33 cellular contexts compared by ENCODE assay signal in the genomic region with DNA sequence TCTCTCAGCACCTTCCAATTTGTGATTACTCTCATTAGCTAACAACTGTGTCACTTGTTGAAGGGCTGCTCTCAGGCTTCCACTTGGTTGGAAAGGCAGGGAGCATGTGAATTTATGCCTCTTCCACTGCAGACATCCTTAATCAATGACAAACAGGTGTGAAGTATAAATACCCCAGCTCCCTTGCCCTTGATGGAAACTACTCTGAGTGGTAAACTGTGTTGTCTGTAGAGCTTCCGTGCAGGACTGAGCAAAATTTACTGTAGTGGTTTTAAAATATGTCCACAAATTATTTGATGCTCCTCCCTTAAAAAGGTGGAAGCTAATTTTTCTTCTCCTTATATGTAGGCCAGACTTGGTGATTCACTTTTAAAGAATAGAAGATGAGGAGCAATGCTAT.
DNase-seq lines count a peak whose midpoint lies in the region; TF ChIP-seq lines count a peak whose summit lies in the region.
"Had no signal": no experiment of that assay in that cellular context is flagged by ENCODE, and none has a peak within 500 bp of the region (broad histone marks: within the 10 kb centered on the region; RNA-seq: fewer than 3 reads in every experiment).

No MANE protein-coding gene starts in this region.

- H2BK120ac ChIP-seq in neuronal stem cell (ENCODE audit: low read depth, low read length) = no peak overlapping the region

- H3K14ac ChIP-seq in neuronal stem cell (ENCODE audit: low read length) = no peak overlapping the region

- H3K79me1 ChIP-seq in neuronal stem cell (ENCODE audit: low read depth, low read length) = no peaks in the 10 kb centered on the region

- H3K27ac ChIP-seq in HEK293 (ENCODE audit: extremely low read depth, low read depth, low read length) (no peak overlapping the region), neuronal stem cell (replicated peaks; ENCODE audit: low read length) (no peak overlapping the region)
- H3K27ac ChIP-seq: 22Rv1; A549; BLaER1; BLaER1 treated with 17β-estradiol and CSF1 and Interleukin-3, amounts not matched to agents 10 nM and 100 nM; C4-2B had no signal

- no peak overlapping the region for H2BK12ac ChIP-seq in neuronal stem cell (ENCODE audit: low read length)

- no peak overlapping the region for H3K4me2 ChIP-seq in neuronal stem cell (ENCODE audit: insufficient read depth, low read length, poor library complexity, severe bottlenecking)
- H3K4me2 ChIP-seq: A549; BLaER1; BLaER1 treated with 17β-estradiol and CSF1 and Interleukin-3, amounts not matched to agents 10 nM and 100 nM had no signal

- H3K27ac Mint-ChIP-seq in nephron = peak overlapping the region in 2 of 3 experiments; percentile 21 to 66
- H3K27ac Mint-ChIP-seq: B cell; CD14-positive monocyte; CD4-positive, alpha-beta memory T cell; CD4-positive, alpha-beta T cell; CD4-positive, CD25-positive, alpha-beta regulatory T cell; CD8-positive, alpha-beta memory T cell; CD8-positive, alpha-beta T cell had no signal

- no peak overlapping the region for H2AFZ ChIP-seq in neuronal stem cell (ENCODE audit: low read length)

- DNase-seq in myocyte (ENCODE audit: low read depth) (peak; percentile 5), NCI-H1092 treated with DMSO at 0.1 percent for 48 hours (lab: John Stamatoyannopoulos, UW) (no peak), neuronal stem cell (ENCODE audit: low spot score) (no peak), NK-92 (lab: John Stamatoyannopoulos, UW; ENCODE audit: unreplicated experiment) (no peak)
- DNase-seq: 8988T; ACHN; AML-193; BE2C; C1 segment of cervical spinal cord; Caco-2; Calu3; CD4-positive, alpha-beta memory T cell; CD4-positive, alpha-beta T cell; CD4-positive, CD25-positive, alpha-beta regulatory T cell; CD8-positive, alpha-beta memory T cell; CD8-positive, alpha-beta T cell; COR-L47; DMS 273 treated with DMSO at 0.1 percent for 48 hours; DMS153; DMS53; DMS79; DMS79 treated with DMSO at 0.1 percent for 48 hours; DND-41; EL had no signal

- H3K9me3 ChIP-seq in HEK293 (ENCODE audit: control insufficient read depth, insufficient read depth, low read depth, low read length) = no peaks in the 10 kb centered on the region
- no peaks in the 10 kb centered on the region for H3K9me3 ChIP-seq in neuronal stem cell (replicated peaks in 1 of 2; ENCODE audit: control insufficient read depth in 2 of 2, insufficient read depth in 1 of 2, low read depth in 1 of 2, low read length in 2 of 2)
- H3K9me3 ChIP-seq: A549; BE2C; BLaER1; BLaER1 treated with 17β-estradiol and CSF1 and Interleukin-3, amounts not matched to agents 10 nM and 100 nM; Caco-2 had no signal

- H3K4ac ChIP-seq in neuronal stem cell (ENCODE audit: low read length) = no peak overlapping the region

- H3K36me3 ChIP-seq in HEK293 (ENCODE audit: control insufficient read depth in 2 of 2, insufficient read depth in 1 of 2, low read length in 2 of 2) (no peaks in the 10 kb centered on the region), neuronal stem cell (replicated peaks in 1 of 2; ENCODE audit: control insufficient read depth in 2 of 2, insufficient read depth in 2 of 2, low read length in 2 of 2) (no peaks in the 10 kb centered on the region)
- H3K36me3 ChIP-seq: BE2C; BLaER1; BLaER1 treated with 17β-estradiol and CSF1 and Interleukin-3, amounts not matched to agents 10 nM and 100 nM had no signal

- no peak overlapping the region for H2BK15ac ChIP-seq in neuronal stem cell (ENCODE audit: low read length)

- no peak overlapping the region for H2AK5ac ChIP-seq in neuronal stem cell (ENCODE audit: low read depth, low read length)

- H4K91ac ChIP-seq in neuronal stem cell (ENCODE audit: low read depth, low read length, poor library complexity) = no peak overlapping the region

- no peaks in the 10 kb centered on the region for H3K27me3 Mint-ChIP-seq in nephron (ENCODE audit: low read depth)
- H3K27me3 Mint-ChIP-seq: CD4-positive, alpha-beta T cell; CD4-positive, CD25-positive, alpha-beta regulatory T cell; CD8-positive, alpha-beta memory T cell had no signal

- CTCF ChIA-PET in HEK293 (lab: Yijun Ruan, JAX) = interaction anchor here (0.8 to 1.3 kb wide), 3 partner anchors 48 to 306 kb away, joined by 3 read pairs; no protein-coding TSS in a partner anchor

- no peaks in the 10 kb centered on the region for H3K9me3 Mint-ChIP-seq in nephron
- H3K9me3 Mint-ChIP-seq: CD8-positive, alpha-beta T cell had no signal

- TF ChIP-seq CTCF in HEK293 (tag by site-specific recombination; IDR thresholded peaks at IDR 0.05) = no peak
- TF ChIP-seq CTCF in nephron (IDR thresholded peaks at IDR 0.05; ENCODE audit: unreplicated experiment in 3 of 3) = no peak

- POLR2A ChIA-PET in HEK293 (lab: Yijun Ruan, JAX) = no interaction called here

- WGBS in neuronal stem cell (ENCODE audit: extremely low coverage in 2 of 2, insufficient read length in 2 of 2, insufficient replicate concordance in 1 of 2), 2 donors = no CpG with 5 or more reads among the region's 1 CpG

- H3K4me1 ChIP-seq in HEK293 (ENCODE audit: control insufficient read depth, insufficient read depth, low read length) (no peaks in the 10 kb centered on the region), neuronal stem cell (ENCODE audit: control insufficient read depth in 2 of 2, insufficient read depth in 1 of 2, low read depth in 1 of 2, low read length in 2 of 2) (peaks cover 0 to 6% of the 10 kb centered on the region in 2 donors)
- H3K4me1 ChIP-seq: A549; BE2C; BLaER1; BLaER1 treated with 17β-estradiol and CSF1 and Interleukin-3, amounts not matched to agents 10 nM and 100 nM; Caco-2 had no signal

- H3K18ac ChIP-seq in neuronal stem cell (ENCODE audit: low read length) = no peak overlapping the region

- no peak overlapping the region for H3K9ac ChIP-seq in neuronal stem cell (ENCODE audit: low read depth, low read length, poor library complexity)
- H3K9ac ChIP-seq: BLaER1; BLaER1 treated with 17β-estradiol and CSF1 and Interleukin-3, amounts not matched to agents 10 nM and 100 nM had no signal

- no peaks in the 10 kb centered on the region for H3K27me3 ChIP-seq in neuronal stem cell (ENCODE audit: control insufficient read depth in 3 of 3, insufficient read depth in 3 of 3, low read depth in 1 of 3, low read length in 3 of 3)
- H3K27me3 ChIP-seq: BE2C; BLaER1; BLaER1 treated with 17β-estradiol and CSF1 and Interleukin-3, amounts not matched to agents 10 nM and 100 nM had no signal

- H3K36me3 Mint-ChIP-seq in nephron (ENCODE audit: low read depth) = no peaks in the 10 kb centered on the region
- H3K36me3 Mint-ChIP-seq: CD14-positive monocyte; CD4-positive, alpha-beta memory T cell; CD4-positive, CD25-positive, alpha-beta regulatory T cell; CD8-positive, alpha-beta T cell had no signal

- no peak overlapping the region for H4K8ac ChIP-seq in neuronal stem cell (ENCODE audit: low read depth, low read length)

- H3K23ac ChIP-seq in neuronal stem cell (ENCODE audit: low read depth, low read length, poor library complexity) = no peak overlapping the region

- H3K4me3 Mint-ChIP-seq in nephron = no peak overlapping the region
- H3K4me3 Mint-ChIP-seq: B cell; CD14-positive monocyte; CD4-positive, alpha-beta memory T cell; CD4-positive, alpha-beta T cell; CD4-positive, CD25-positive, alpha-beta regulatory T cell; CD8-positive, alpha-beta memory T cell; CD8-positive, alpha-beta T cell had no signal

- H3K4me3 ChIP-seq in HEK293 (ENCODE audit: low read depth, low read length) (no peak overlapping the region), neuronal stem cell (ENCODE audit: low read length in 2 of 2) (no peak overlapping the region)
- H3K4me3 ChIP-seq: A549; BLaER1; BLaER1 treated with 17β-estradiol and CSF1 and Interleukin-3, amounts not matched to agents 10 nM and 100 nM had no signal

- no peak overlapping the region for H2BK5ac ChIP-seq in neuronal stem cell (ENCODE audit: low read length)

- peaks cover 32% of the 10 kb centered on the region for H3K4me1 Mint-ChIP-seq in nephron
- H3K4me1 Mint-ChIP-seq: B cell; CD14-positive monocyte; CD4-positive, alpha-beta memory T cell; CD4-positive, CD25-positive, alpha-beta regulatory T cell; CD8-positive, alpha-beta memory T cell had no signal

TF ChIP-seq in HEK293, 187 proteins besides CTCF, POLR2A, EP300 and RAD21 (continues in another document):
- no peak for TF ChIP-seq OVOL3 (tag by site-specific recombination; IDR thresholded peaks at IDR 0.05)
- TF ChIP-seq, protein P1, sequence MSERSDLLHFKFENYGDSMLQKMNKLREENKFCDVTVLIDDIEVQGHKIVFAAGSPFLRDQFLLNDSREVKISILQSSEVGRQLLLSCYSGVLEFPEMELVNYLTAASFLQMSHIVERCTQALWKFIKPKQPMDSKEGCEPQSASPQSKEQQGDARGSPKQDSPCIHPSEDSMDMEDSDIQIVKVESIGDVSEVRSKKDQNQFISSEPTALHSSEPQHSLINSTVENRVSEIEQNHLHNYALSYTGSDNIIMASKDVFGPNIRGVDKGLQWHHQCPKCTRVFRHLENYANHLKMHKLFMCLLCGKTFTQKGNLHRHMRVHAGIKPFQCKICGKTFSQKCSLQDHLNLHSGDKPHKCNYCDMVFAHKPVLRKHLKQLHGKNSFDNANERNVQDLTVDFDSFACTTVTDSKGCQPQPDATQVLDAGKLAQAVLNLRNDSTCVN (tag by site-specific recombination; optimal IDR thresholded peaks at IDR 0.05) = no peak
- no peak for TF ChIP-seq ZNF660 (tag by site-specific recombination; IDR thresholded peaks at IDR 0.05)
- no peak for TF ChIP-seq ZNF112 (tag by site-specific recombination; IDR thresholded peaks at IDR 0.05)
- TF ChIP-seq SP7 (tag by site-specific recombination; IDR thresholded peaks at IDR 0.05) = no peak
- no peak for TF ChIP-seq TCF7L2 (IDR thresholded peaks at IDR 0.05; ENCODE audit: borderline replicate concordance, low read depth, low read length)
- TF ChIP-seq ZBTB21 (tag by site-specific recombination; IDR thresholded peaks at IDR 0.05) = no peak
- TF ChIP-seq ZNF37A (tag by site-specific recombination; IDR thresholded peaks at IDR 0.05) = peak; percentile 90
